In the genomic region with DNA sequence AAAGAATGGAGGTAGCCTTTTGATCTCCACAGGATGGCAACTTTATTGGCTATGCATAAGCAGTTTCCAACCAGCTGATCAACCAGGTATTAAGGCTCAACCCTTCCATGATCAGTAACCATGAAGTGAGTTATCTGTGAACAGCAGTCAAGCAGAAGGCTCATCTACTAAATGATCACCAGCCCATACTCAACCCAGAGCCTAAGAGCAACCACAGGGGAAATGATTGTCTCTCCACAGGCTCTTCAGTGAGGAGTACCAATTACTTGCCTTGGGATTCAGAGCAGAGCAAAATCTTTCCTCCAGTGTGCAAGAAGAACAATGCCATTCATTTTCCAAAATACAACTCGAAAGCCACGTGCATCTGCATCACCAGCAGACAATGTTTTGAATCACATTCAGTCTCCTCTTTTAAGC, we compare ENCODE assay signal across 15 cellular contexts.
DNase-seq lines count a peak whose midpoint lies in the region; ATAC-seq and TF ChIP-seq lines count a peak whose summit lies in the region.
"Had no signal": no experiment of that assay in that cellular context is flagged by ENCODE, and none has a peak within 500 bp of the region (broad histone marks: within the 10 kb centered on the region; RNA-seq: fewer than 3 reads in every experiment).

No MANE protein-coding gene starts in this region.

- no peak overlapping the region for H4K91ac ChIP-seq in mesenchymal stem cell (ENCODE audit: low read length)

- H3K9me3 ChIP-seq in SK-N-SH = no peaks in the 10 kb centered on the region
- no peaks in the 10 kb centered on the region for H3K9me3 ChIP-seq in mesenchymal stem cell (ENCODE audit: control insufficient read depth, low read length)

- H2AFZ ChIP-seq in SK-N-SH (ENCODE audit: low read depth) (no peak overlapping the region), mesenchymal stem cell (ENCODE audit: low read depth, low read length) (no peak overlapping the region)

- no peak overlapping the region for H2BK5ac ChIP-seq in mesenchymal stem cell (ENCODE audit: low read depth, low read length, poor library complexity, severe bottlenecking)

- H2BK12ac ChIP-seq in mesenchymal stem cell (ENCODE audit: low read length in 2 of 2) = no peak overlapping the region

- no TSS peak for BruUV-seq in MCF 10A (replicated peaks; lab: Mats Ljungman, UMichigan)

- H3K4me1 ChIP-seq in SK-N-SH (ENCODE audit: control insufficient read depth in 1 of 2, insufficient read depth in 2 of 2, low read depth in 1 of 2, low read length in 1 of 2) = peaks cover 10 to 31% of the 10 kb centered on the region in 2 experiments; a peak in 3 of 4 replicates
- peaks cover 1% of the 10 kb centered on the region for H3K4me1 ChIP-seq in mesenchymal stem cell (ENCODE audit: control insufficient read depth, insufficient read depth, low read depth, low read length)

- no peaks in the 10 kb centered on the region for H3K36me3 ChIP-seq in SK-N-SH (replicated peaks in 1 of 2; ENCODE audit: control insufficient read depth in 1 of 2, insufficient read depth in 2 of 2, low read length in 1 of 2)
- H3K36me3 ChIP-seq in mesenchymal stem cell (ENCODE audit: control insufficient read depth in 1 of 2, insufficient read depth in 2 of 2, low read depth in 1 of 2, low read length in 2 of 2) = no peaks in the 10 kb centered on the region

- no peak overlapping the region for H2BK15ac ChIP-seq in mesenchymal stem cell (ENCODE audit: low read depth, poor library complexity, severe bottlenecking)

- CTCF ChIA-PET in SK-N-SH (lab: Yijun Ruan, JAX) (interaction anchor here (0.6 to 1.4 kb wide), 2 partner anchors 8 to 349 kb away, joined by 3 read pairs; no protein-coding TSS in a partner anchor), MCF 10A (lab: Yijun Ruan, JAX) (interaction anchor here (1.0 to 1.4 kb wide), 3 partner anchors 15 to 24 kb away, joined by 4 to 7 read pairs (median 7); no protein-coding TSS in a partner anchor)

- H3F3A ChIP-seq in SK-N-SH (replicated peaks; ENCODE audit: insufficient read depth) = no peaks in the 10 kb centered on the region

- peaks cover 91% of the 10 kb centered on the region for H3K79me2 ChIP-seq in SK-N-SH (ENCODE audit: insufficient read depth)

- POLR2A ChIA-PET in SK-N-SH (lab: Yijun Ruan, JAX) = no interaction called here
- POLR2A ChIA-PET in MCF 10A (lab: Yijun Ruan, JAX) = no interaction called here

- intact Hi-C loops in MCF 10A (cut with micrococcal nuclease) = no loop called here

- 32% methylated on average over 2 of the region's 2 CpGs for WGBS in SK-N-SH (ENCODE audit: low lambda C conversion rate)
- 88% methylated on average over 2 of the region's 2 CpGs for WGBS in mesenchymal stem cell

- ATAC-seq in SK-N-SH treated with all-trans-retinoic acid at 6 μM for 48 hours (no peak), GM18867 (IDR thresholded peaks at IDR 0.05; ENCODE audit: unreplicated experiment) (no peak)
- ATAC-seq: activated CD8-positive, alpha-beta memory T cell treated with anti-CD3 and anti-CD28 coated beads, Interleukin-2, amount 10 ng/mL, durations not matched to agents 7 days and 5 days; esophagus mucosa had no signal

- H3K9me2 ChIP-seq in SK-N-SH = no peaks in the 10 kb centered on the region

- no peak overlapping the region for H3K23ac ChIP-seq in mesenchymal stem cell (ENCODE audit: low read length in 2 of 2)

- H3K9me3 Mint-ChIP-seq in MCF 10A (ENCODE audit: unreplicated experiment) = no peaks in the 10 kb centered on the region
- H3K9me3 Mint-ChIP-seq: naive B cell had no signal

- H2BK120ac ChIP-seq in mesenchymal stem cell (ENCODE audit: low read depth, low read length) = no peak overlapping the region

- no peak overlapping the region for H3K18ac ChIP-seq in mesenchymal stem cell (ENCODE audit: low read depth in 1 of 2, low read length in 2 of 2)

- no peak overlapping the region for H3K4me3 ChIP-seq in SK-N-SH (ENCODE audit: low read depth in 2 of 2, low read length in 1 of 2)
- H3K4me3 ChIP-seq in mesenchymal stem cell (ENCODE audit: insufficient read depth in 1 of 2, low read depth in 1 of 2, low read length in 2 of 2) = no peak overlapping the region

- no peak overlapping the region for H3K4ac ChIP-seq in mesenchymal stem cell (ENCODE audit: low read depth in 1 of 2, low read length in 2 of 2)

- H3K27ac ChIP-seq in SK-N-SH (ENCODE audit: low read depth in 2 of 2, low read length in 1 of 2) (no peak overlapping the region), angular gyrus (ENCODE audit: low read depth, low read length) (peak overlapping the region; percentile 44), mesenchymal stem cell (ENCODE audit: low read length, poor library complexity, severe bottlenecking) (no peak overlapping the region)

- H3K36me3 Mint-ChIP-seq in MCF 10A (ENCODE audit: insufficient read depth, unreplicated experiment) = no peaks in the 10 kb centered on the region
- H3K36me3 Mint-ChIP-seq: activated CD8-positive, alpha-beta memory T cell treated with anti-CD3 and anti-CD28 coated beads, Interleukin-2, amount 10 ng/mL, durations not matched to agents 7 days and 5 days; naive B cell had no signal

- DNase-seq in SK-N-SH (no peak), midbrain (lab: John Stamatoyannopoulos, UW) (peak; percentile 63), NOMO-1 (lab: John Stamatoyannopoulos, UW; ENCODE audit: unreplicated experiment in 2 of 2) (no peak), mesenchymal stem cell (no peak), MCF 10A (ENCODE audit: unreplicated experiment) (no peak)
- DNase-seq: activated CD8-positive, alpha-beta memory T cell treated with anti-CD3 and anti-CD28 coated beads, Interleukin-2, amount 10 ng/mL, durations not matched to agents 7 days and 5 days; activated naive CD4-positive, alpha-beta T cell treated with anti-CD3 and anti-CD28 coated beads for 36 hours; Kasumi-1; naive B cell; NCI-H524 treated with DMSO at 0.1 percent for 48 hours; SHP77 had no signal

- peaks cover 4% of the 10 kb centered on the region for H3K79me1 ChIP-seq in mesenchymal stem cell (replicated peaks; ENCODE audit: low read length, poor library complexity, severe bottlenecking)

- H3K4me2 ChIP-seq in SK-N-SH (0 out of 2 replicates have a peak overlapping the region, but pooled peaks have one; percentile 79), mesenchymal stem cell (ENCODE audit: low read length, poor library complexity, severe bottlenecking) (no peak overlapping the region)

- peaks cover 27% of the 10 kb centered on the region for H4K20me1 ChIP-seq in SK-N-SH (ENCODE audit: insufficient read depth)

- H3K27me3 ChIP-seq in SK-N-SH (ENCODE audit: insufficient read depth) = no peaks in the 10 kb centered on the region
- H3K27me3 ChIP-seq in mesenchymal stem cell (ENCODE audit: control insufficient read depth in 1 of 2, insufficient read depth in 1 of 2, low read length in 2 of 2) = no peaks in the 10 kb centered on the region

- TF ChIP-seq RAD21 in SK-N-SH (IDR thresholded peaks at IDR 0.05; ENCODE audit: low read length) = no peak

- peaks cover 3% of the 10 kb centered on the region for H3K4me1 Mint-ChIP-seq in MCF 10A (ENCODE audit: insufficient read depth, unreplicated experiment)
- H3K4me1 Mint-ChIP-seq: activated CD8-positive, alpha-beta memory T cell treated with anti-CD3 and anti-CD28 coated beads, Interleukin-2, amount 10 ng/mL, durations not matched to agents 7 days and 5 days had no signal

- no peak overlapping the region for H3K14ac ChIP-seq in mesenchymal stem cell (ENCODE audit: low read length in 2 of 2)

- no peak overlapping the region for H3K27ac Mint-ChIP-seq in MCF 10A (ENCODE audit: low read depth, unreplicated experiment)
- H3K27ac Mint-ChIP-seq: activated CD8-positive, alpha-beta memory T cell treated with anti-CD3 and anti-CD28 coated beads, Interleukin-2, amount 10 ng/mL, durations not matched to agents 7 days and 5 days; activated naive CD4-positive, alpha-beta T cell treated with anti-CD3 and anti-CD28 coated beads for 36 hours had no signal

- no peaks in the 10 kb centered on the region for H3K27me3 Mint-ChIP-seq in MCF 10A (ENCODE audit: insufficient read depth, unreplicated experiment)
- H3K27me3 Mint-ChIP-seq: activated CD8-positive, alpha-beta memory T cell treated with anti-CD3 and anti-CD28 coated beads, Interleukin-2, amount 10 ng/mL, durations not matched to agents 7 days and 5 days had no signal

- no peak for TF ChIP-seq EP300 in SK-N-SH (IDR thresholded peaks at IDR 0.05; ENCODE audit: borderline replicate concordance in 1 of 2, low read depth in 1 of 2, low read length in 1 of 2)

- H2AK5ac ChIP-seq in mesenchymal stem cell (ENCODE audit: low read length, severe bottlenecking) = no peak overlapping the region

- H3K9ac ChIP-seq in SK-N-SH = no peak overlapping the region
- H3K9ac ChIP-seq in mesenchymal stem cell (ENCODE audit: low read length) = no peak overlapping the region

- H4K8ac ChIP-seq in mesenchymal stem cell (ENCODE audit: low read length) = no peak overlapping the region

- H3K4me3 Mint-ChIP-seq in MCF 10A (ENCODE audit: unreplicated experiment) = no peak overlapping the region
- H3K4me3 Mint-ChIP-seq: activated CD8-positive, alpha-beta memory T cell treated with anti-CD3 and anti-CD28 coated beads, Interleukin-2, amount 10 ng/mL, durations not matched to agents 7 days and 5 days; activated naive CD4-positive, alpha-beta T cell treated with anti-CD3 and anti-CD28 coated beads for 36 hours; naive B cell had no signal

- TF ChIP-seq CTCF in SK-N-SH (IDR thresholded peaks at IDR 0.05) (no peak), MCF 10A (IDR thresholded peaks at IDR 0.05; ENCODE audit: unreplicated experiment) (no peak)

TF ChIP-seq in SK-N-SH, 30 proteins besides CTCF, POLR2A, EP300 and RAD21:
- no peak for TF ChIP-seq YY1 (IDR thresholded peaks at IDR 0.05; ENCODE audit: low read depth)
- TF ChIP-seq, protein P1, sequence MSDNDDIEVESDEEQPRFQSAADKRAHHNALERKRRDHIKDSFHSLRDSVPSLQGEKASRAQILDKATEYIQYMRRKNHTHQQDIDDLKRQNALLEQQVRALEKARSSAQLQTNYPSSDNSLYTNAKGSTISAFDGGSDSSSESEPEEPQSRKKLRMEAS (IDR thresholded peaks at IDR 0.05; ENCODE audit: low read depth) = peak; percentile 50; the same call in 1 of the 2 replicates

TF ChIP-seq in SK-N-SH treated with all-trans-retinoic acid at 6 μM for 48 hours, 23 proteins besides CTCF, POLR2A, EP300 and RAD21 (continues in another document):
- no peak for TF ChIP-seq TCF4 (CRISPR knock-in tag; IDR thresholded peaks at IDR 0.05; ENCODE audit: borderline replicate concordance)
- no peak for TF ChIP-seq ESRRG (CRISPR knock-in tag; IDR thresholded peaks at IDR 0.05)
- no peak for TF ChIP-seq ZNF70 (CRISPR knock-in tag; IDR thresholded peaks at IDR 0.05)
- TF ChIP-seq OSR1 (CRISPR knock-in tag; IDR thresholded peaks at IDR 0.05) = no peak
- no peak for TF ChIP-seq ZFP30 (CRISPR knock-in tag; IDR thresholded peaks at IDR 0.05)
